ENCODE assay signal across 8 cellular contexts in the genomic region with DNA sequence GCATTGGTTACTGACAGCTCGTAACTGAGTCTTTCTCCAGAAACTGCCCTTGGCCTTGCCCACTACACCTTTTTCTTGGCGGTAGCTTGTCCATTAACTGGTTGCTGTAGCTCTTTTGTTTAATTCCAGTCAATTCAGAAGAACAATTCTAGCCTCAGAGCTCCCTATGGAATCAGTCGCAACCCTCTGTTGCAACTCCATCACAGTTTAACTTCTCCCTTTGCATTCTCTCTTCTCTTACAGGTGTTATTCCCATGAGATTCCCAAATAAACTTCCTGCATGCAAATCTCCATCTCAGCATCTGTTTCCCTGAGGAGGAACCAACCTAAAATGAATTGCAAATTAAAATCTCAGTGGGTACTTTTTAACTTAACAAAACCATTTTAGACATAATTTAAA. TPM values are rescaled to one million over a fixed set of nuclear protein-coding genes. Genes with fewer than 3 reads are reported as not detected.
"Had no signal": no experiment of that assay in that cellular context is flagged by ENCODE, and none has a peak within 500 bp of the region (broad histone marks: within the 10 kb centered on the region; RNA-seq: fewer than 3 reads in every experiment).

No MANE protein-coding gene starts in this region.

- H3K4me3 ChIP-seq: GM23248, K562 had no signal

- ATAC-seq: K562 had no signal

- H2AFZ ChIP-seq: GM23248 had no signal

- DNase-seq: GM23248, H7, HCEC 1CT, IMR-90, KG1 had no signal

- H3K27ac ChIP-seq: GM23248 had no signal

- H3K9ac ChIP-seq: GM23248 had no signal

RNA-seq across cellular contexts. Expression of gene TMEM26, which starts 28.4 kb away (rescaled TPM):
- total RNA-seq: GM23248, H4, H7, HT-29, K562 had no signal
